In genomic region chr6:46502486-46503119, GRCh38 we compare ENCODE assay signal across 30 cellular contexts. TPM values are rescaled to one million over a fixed set of nuclear protein-coding genes. Genes with fewer than 3 reads are reported as not detected.
DNase-seq lines count a peak whose midpoint lies in the region; ATAC-seq, FAIRE-seq and TF ChIP-seq lines count a peak whose summit lies in the region.
"Had no signal": no experiment of that assay in that cellular context is flagged by ENCODE, and none has a peak within 500 bp of the region (broad histone marks: within the 10 kb centered on the region; RNA-seq: fewer than 3 reads in every experiment).

No MANE protein-coding gene starts in this region.

- no peaks in the 10 kb centered on the region for H3K36me3 Mint-ChIP-seq in activated CD4-positive, alpha-beta T cell treated with anti-CD3 and anti-CD28 coated beads, Interleukin-2, amount 10 ng/mL, durations not matched to agents 24 days and 14 days (ENCODE audit: low read depth)
- H3K36me3 Mint-ChIP-seq: activated naive CD4-positive, alpha-beta T cell treated with anti-CD3 and anti-CD28 coated beads, Interleukin-2, amount 10 ng/mL, durations not matched to agents 7 days and 5 days; neural progenitor cell; stimulated activated effector memory CD8-positive, alpha-beta T cell treated with anti-CD3 and anti-CD28 coated beads, Interleukin-12 subunit alpha, Interleukin-12 subunit beta, amount 100 ng/mL, for 72 hours had no signal

- no peaks in the 10 kb centered on the region for H3K9me3 ChIP-seq in esophagus squamous epithelium
- H3K9me3 ChIP-seq in sigmoid colon = no peaks in the 10 kb centered on the region
- H3K9me3 ChIP-seq: HAP-1 had no signal

- H3K36me3 ChIP-seq in esophagus squamous epithelium (no peaks in the 10 kb centered on the region), sigmoid colon (no peaks in the 10 kb centered on the region), urinary bladder (ENCODE audit: insufficient read depth) (no peaks in the 10 kb centered on the region)
- H3K36me3 ChIP-seq: HAP-1, neural progenitor cell had no signal

- peaks cover 2% of the 10 kb centered on the region for H3K27me3 Mint-ChIP-seq in activated CD4-positive, alpha-beta T cell treated with anti-CD3 and anti-CD28 coated beads, Interleukin-2, amount 10 ng/mL, durations not matched to agents 24 days and 14 days
- H3K27me3 Mint-ChIP-seq: activated naive CD4-positive, alpha-beta T cell treated with anti-CD3 and anti-CD28 coated beads, Interleukin-2, amount 10 ng/mL, durations not matched to agents 7 days and 5 days had no signal

- no peak overlapping the region for H3K27ac Mint-ChIP-seq in activated CD4-positive, alpha-beta T cell treated with anti-CD3 and anti-CD28 coated beads, Interleukin-2, amount 10 ng/mL, durations not matched to agents 24 days and 14 days
- H3K27ac Mint-ChIP-seq: activated CD4-positive, alpha-beta T cell treated with anti-CD3 and anti-CD28 coated beads for 36 hours; activated naive CD4-positive, alpha-beta T cell treated with anti-CD3 and anti-CD28 coated beads, Interleukin-2, amount 10 ng/mL, durations not matched to agents 7 days and 5 days; CD4-positive, alpha-beta T cell; neural progenitor cell; stimulated activated effector memory CD8-positive, alpha-beta T cell treated with anti-CD3 and anti-CD28 coated beads, Interleukin-12 subunit alpha, Interleukin-12 subunit beta, amount 100 ng/mL, for 72 hours; T-helper 17 cell had no signal

- no peak for ATAC-seq in GM21723 (IDR thresholded peaks at IDR 0.05; ENCODE audit: unreplicated experiment)
- ATAC-seq: activated CD4-positive, alpha-beta T cell treated with anti-CD3 and anti-CD28 coated beads for 36 hours; stimulated activated effector memory CD8-positive, alpha-beta T cell treated with anti-CD3 and anti-CD28 coated beads, Interleukin-12 subunit alpha, Interleukin-12 subunit beta, amount 100 ng/mL, for 72 hours; T-helper 17 cell had no signal

- no peak for TF ChIP-seq CTCF in esophagus squamous epithelium (IDR thresholded peaks at IDR 0.05)
- TF ChIP-seq CTCF in sigmoid colon (IDR thresholded peaks at IDR 0.05) = no peak

- H3K9me3 Mint-ChIP-seq in activated CD4-positive, alpha-beta T cell treated with anti-CD3 and anti-CD28 coated beads, Interleukin-2, amount 10 ng/mL, durations not matched to agents 24 days and 14 days = no peaks in the 10 kb centered on the region
- H3K9me3 Mint-ChIP-seq: activated naive CD4-positive, alpha-beta T cell treated with anti-CD3 and anti-CD28 coated beads, Interleukin-2, amount 10 ng/mL, durations not matched to agents 7 days and 5 days; CD4-positive, alpha-beta T cell; central memory CD8-positive, alpha-beta T cell; neural progenitor cell; stimulated activated effector memory CD8-positive, alpha-beta T cell treated with anti-CD3 and anti-CD28 coated beads, Interleukin-12 subunit alpha, Interleukin-12 subunit beta, amount 100 ng/mL, for 72 hours had no signal

- H3K27ac ChIP-seq in esophagus squamous epithelium = peak overlapping the region in 3 of 4 donors; percentile 67 to 76 (median 70)
- H3K27ac ChIP-seq in sigmoid colon = peak overlapping the region; percentile 8 to 65 (median 14)
- H3K27ac ChIP-seq in urinary bladder (ENCODE audit: low read depth) = peak overlapping the region; percentile 16
- H3K27ac ChIP-seq: 22Rv1, neural progenitor cell, SK-N-MC had no signal

- peak; percentile 32 for DNase-seq in activated CD4-positive, alpha-beta T cell treated with anti-CD3 and anti-CD28 coated beads, Interleukin-2, amount 10 ng/mL, durations not matched to agents 24 days and 14 days
- no peak for DNase-seq in activated CD4-positive, alpha-beta T cell treated with anti-CD3 and anti-CD28 coated beads for 1 hour
- no peak for DNase-seq in esophagus squamous epithelium (lab: John Stamatoyannopoulos, UW)
- no peak for DNase-seq in sigmoid colon
- DNase-seq in NCI-H524 (lab: John Stamatoyannopoulos, UW) = no peak
- DNase-seq in RCC 7860 (ENCODE audit: low spot score) = no peak
- DNase-seq: activated CD4-positive, alpha-beta T cell treated with anti-CD3 and anti-CD28 coated beads for 36 hours; activated naive CD4-positive, alpha-beta T cell treated with anti-CD3 and anti-CD28 coated beads, Interleukin-2, amount 10 ng/mL, durations not matched to agents 7 days and 5 days; CD4-positive, alpha-beta T cell; effector memory CD4-positive, alpha-beta T cell; erythroblast; NCI-H1092; NCI-H187 treated with DMSO at 0.1 percent for 48 hours; NCI-H2227 treated with DMSO at 0.1 percent for 48 hours; NCI-H748 treated with DMSO at 0.1 percent for 48 hours; posterior cingulate gyrus; RPMI8226; small intestine; T-helper 17 cell had no signal

- no peak for TF ChIP-seq EP300 in sigmoid colon (IDR thresholded peaks at IDR 0.05)

- intact Hi-C loops in activated CD4-positive, alpha-beta T cell treated with anti-CD3 and anti-CD28 coated beads, Interleukin-2, amount 10 ng/mL, durations not matched to agents 24 days and 14 days (cut with micrococcal nuclease) = no loop called here
- intact Hi-C loops in esophagus squamous epithelium (cut with DNase I) (no loop called here), sigmoid colon (cut with DNase I) (no loop called here)

- peaks cover 0 to 5% (median 0%) of the 10 kb centered on the region in 3 donors for H3K4me1 ChIP-seq in esophagus squamous epithelium
- peaks cover 0 to 17% (median 5%) of the 10 kb centered on the region in 4 donors for H3K4me1 ChIP-seq in sigmoid colon
- H3K4me1 ChIP-seq in urinary bladder (ENCODE audit: insufficient read depth) = no peaks in the 10 kb centered on the region
- H3K4me1 ChIP-seq: HAP-1, neural progenitor cell had no signal

- no peaks in the 10 kb centered on the region for H3K4me1 Mint-ChIP-seq in activated CD4-positive, alpha-beta T cell treated with anti-CD3 and anti-CD28 coated beads, Interleukin-2, amount 10 ng/mL, durations not matched to agents 24 days and 14 days
- H3K4me1 Mint-ChIP-seq: activated CD4-positive, alpha-beta T cell treated with anti-CD3 and anti-CD28 coated beads for 36 hours; activated naive CD4-positive, alpha-beta T cell treated with anti-CD3 and anti-CD28 coated beads, Interleukin-2, amount 10 ng/mL, durations not matched to agents 7 days and 5 days; central memory CD8-positive, alpha-beta T cell; neural progenitor cell; stimulated activated effector memory CD8-positive, alpha-beta T cell treated with anti-CD3 and anti-CD28 coated beads, Interleukin-12 subunit alpha, Interleukin-12 subunit beta, amount 100 ng/mL, for 72 hours; T-helper 17 cell had no signal

- TF ChIP-seq POLR2A in esophagus squamous epithelium (IDR thresholded peaks at IDR 0.05) (no peak), sigmoid colon (IDR thresholded peaks at IDR 0.05) (no peak)

- FAIRE-seq in RCC 7860 (lab: Jason Lieb, UNC) = no peak
- FAIRE-seq: GM19239, islet of Langerhans, small intestine had no signal

- no peak overlapping the region for H3K4me3 Mint-ChIP-seq in activated CD4-positive, alpha-beta T cell treated with anti-CD3 and anti-CD28 coated beads, Interleukin-2, amount 10 ng/mL, durations not matched to agents 24 days and 14 days
- H3K4me3 Mint-ChIP-seq: activated CD4-positive, alpha-beta T cell treated with anti-CD3 and anti-CD28 coated beads for 36 hours; activated naive CD4-positive, alpha-beta T cell treated with anti-CD3 and anti-CD28 coated beads, Interleukin-2, amount 10 ng/mL, durations not matched to agents 7 days and 5 days; CD4-positive, alpha-beta T cell; central memory CD8-positive, alpha-beta T cell; neural progenitor cell; stimulated activated effector memory CD8-positive, alpha-beta T cell treated with anti-CD3 and anti-CD28 coated beads, Interleukin-12 subunit alpha, Interleukin-12 subunit beta, amount 100 ng/mL, for 72 hours; T-helper 17 cell had no signal

- WGBS in esophagus squamous epithelium, 2 donors = 61 to 75% methylated on average over 2 of the region's 2 CpGs
- 84 to 90% methylated on average over 2 of the region's 2 CpGs for WGBS in sigmoid colon, 2 donors
- WGBS in urinary bladder = 69% methylated on average over 2 of the region's 2 CpGs

- H3K4me3 ChIP-seq in esophagus squamous epithelium = no peak overlapping the region
- H3K4me3 ChIP-seq in sigmoid colon = no peak overlapping the region
- H3K4me3 ChIP-seq in urinary bladder (ENCODE audit: low read depth, low read length) = no peak overlapping the region
- H3K4me3 ChIP-seq: HAP-1, lung, neural progenitor cell, SK-N-MC had no signal

- H3K27me3 ChIP-seq in esophagus squamous epithelium = no peaks in the 10 kb centered on the region
- no peaks in the 10 kb centered on the region for H3K27me3 ChIP-seq in sigmoid colon
- H3K27me3 ChIP-seq: neural progenitor cell had no signal

RNA-seq across cellular contexts. Expression of gene RCAN2, which starts 11.4 kb away (rescaled TPM):
- 0.07 and 0.21 TPM in 2 replicates for total RNA-seq in activated CD4-positive, alpha-beta T cell treated with anti-CD3 and anti-CD28 coated beads, Interleukin-2, amount 10 ng/mL, durations not matched to agents 24 days and 14 days
- total RNA-seq in esophagus squamous epithelium = 10 to 100 TPM in 1 of 4 donors, 1 to 10 TPM in 3; 1.4 to 12.4 (median 4.0) TPM
- 10 to 100 TPM in 2 of 4 donors, 1 to 10 TPM in 2; 9.1 to 22.7 (median 11.2) TPM for total RNA-seq in sigmoid colon
- polyA plus RNA-seq in sigmoid colon = 1 to 10 TPM; 5.0 to 6.6 (median 5.5) TPM
- 23.7 TPM for total RNA-seq in urinary bladder
- polyA plus RNA-seq in urinary bladder = 60.2 TPM
- total RNA-seq: CD4-positive, alpha-beta T cell; T-helper 17 cell had no signal

Comparison
In these comparisons a context has a peak if more than half of its experiments do, and no peak if none do; other contexts are left out.
1. H3K27ac ChIP-seq: peak in every context shown above with its lines; median percentile 70 in esophagus squamous epithelium; 16 in urinary bladder; 14 in sigmoid colon.